ENCODE assay signal across 6 cellular contexts in the genomic region with DNA sequence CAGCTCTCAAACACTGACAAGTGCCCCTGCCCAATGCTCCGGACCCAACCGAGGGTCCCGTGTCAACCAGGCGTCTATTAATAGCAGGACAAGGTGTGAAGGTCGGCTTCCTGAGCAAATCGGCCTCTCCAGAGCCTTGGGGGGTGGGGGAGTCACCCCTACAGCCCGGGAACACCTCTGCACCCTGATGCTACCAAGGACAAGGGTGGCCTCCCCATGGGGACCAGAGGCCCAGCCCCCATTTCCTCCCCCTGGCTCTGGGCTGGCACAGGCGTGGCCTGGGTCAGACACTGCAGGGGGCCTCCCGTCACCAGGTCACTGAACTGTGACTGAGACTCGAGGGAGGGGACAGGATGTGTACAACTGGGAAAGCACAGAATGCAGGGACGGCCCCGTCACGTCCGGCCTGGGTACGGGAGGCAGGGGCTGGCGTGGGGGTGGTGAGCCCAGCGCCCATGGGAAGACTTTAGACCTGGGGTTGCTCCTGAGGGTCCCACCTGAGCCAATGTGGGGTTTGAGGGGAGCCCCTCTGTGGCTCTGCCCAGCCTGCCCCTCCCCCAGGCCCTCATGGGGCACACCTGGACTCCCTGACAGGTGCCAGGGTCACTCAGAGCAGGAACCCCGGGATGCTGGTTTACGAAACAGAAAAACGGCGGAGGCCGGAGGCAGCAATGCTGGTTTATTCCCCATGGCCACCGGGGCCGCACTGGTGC. TPM values are rescaled to one million over a fixed set of nuclear protein-coding genes. Genes with fewer than 3 reads are reported as not detected.
A peak's percentile ranks its signal among the peaks of the same experiment; 100 is the strongest.
DNase-seq lines count a peak whose midpoint lies in the region; ATAC-seq and TF ChIP-seq lines count a peak whose summit lies in the region.

No MANE protein-coding gene starts in this region.

- peaks cover 3% of the 10 kb centered on the region for H3K36me3 Mint-ChIP-seq in activated T-cell treated with anti-CD3 and anti-CD28 coated beads, Interleukin-2, amount 50 U/mL, for 4 hours (ENCODE audit: insufficient read depth)

- peak overlapping the region; percentile 5 for H3K27ac ChIP-seq in substantia nigra (ENCODE audit: low read depth, low read length, poor library complexity, severe bottlenecking)

- peak; percentile 45 for DNase-seq in activated T-cell treated with anti-CD3 and anti-CD28 coated beads, Interleukin-2, amount 50 U/mL, for 4 hours
- peak; percentile 94 for DNase-seq in kidney tubule cell (ENCODE audit: low spot score)
- no peak for DNase-seq in substantia nigra (lab: John Stamatoyannopoulos, UW)
- DNase-seq in medulla oblongata (ENCODE audit: extremely low spot score): no peak

- H3K9me3 Mint-ChIP-seq in activated T-cell treated with anti-CD3 and anti-CD28 coated beads, Interleukin-2, amount 50 U/mL, for 4 hours: no peaks in the 10 kb centered on the region

- peaks cover 19% of the 10 kb centered on the region for H3K4me1 Mint-ChIP-seq in activated T-cell treated with anti-CD3 and anti-CD28 coated beads, Interleukin-2, amount 50 U/mL, for 4 hours (ENCODE audit: low read depth)

- H3K4me3 Mint-ChIP-seq in activated T-cell treated with anti-CD3 and anti-CD28 coated beads, Interleukin-2, amount 50 U/mL, for 4 hours: peak overlapping the region; percentile 90

- peak; percentile 83 for TF ChIP-seq POLR2A in GM18951 (IDR thresholded peaks at IDR 0.05; ENCODE audit: extremely low read depth, insufficient read depth, insufficient read length)

- in situ Hi-C loops in GM18951 (cut with MboI; ENCODE audit: low sequenced_read_pairs, unreplicated experiment): no loop called here

- ATAC-seq in HG03521 (IDR thresholded peaks at IDR 0.05; ENCODE audit: unreplicated experiment): peak; percentile 66
- peak; percentile 77 to 80 for ATAC-seq in activated T-cell treated with anti-CD3 and anti-CD28 coated beads, Interleukin-2, amount 50 U/mL, for 4 hours

- H3K27me3 Mint-ChIP-seq in activated T-cell treated with anti-CD3 and anti-CD28 coated beads, Interleukin-2, amount 50 U/mL, for 4 hours (ENCODE audit: low read depth): no peaks in the 10 kb centered on the region

RNA-seq across cellular contexts. Expression of a gene that starts 0.6 kb away (rescaled TPM):
- total RNA-seq in activated T-cell treated with anti-CD3 and anti-CD28 coated beads, Interleukin-2, amount 50 U/mL, for 4 hours: 100 to 1,000 TPM; 110 to 147 (median 117) TPM

RNA-seq across cellular contexts. Expression of a gene that starts 11.5 kb away (rescaled TPM):
- total RNA-seq in activated T-cell treated with anti-CD3 and anti-CD28 coated beads, Interleukin-2, amount 50 U/mL, for 4 hours: 10 to 100 TPM; 39.0 to 49.2 (median 44.4) TPM

RNA-seq across cellular contexts. Expression of a gene that starts 13.1 kb away (rescaled TPM):
- not detected for total RNA-seq in activated T-cell treated with anti-CD3 and anti-CD28 coated beads, Interleukin-2, amount 50 U/mL, for 4 hours

RNA-seq across cellular contexts. Expression of a gene that starts 34.9 kb away (rescaled TPM):
- 1 to 10 TPM in 2 of 3 donors, under 1 TPM in 1; 0.90 to 1.3 (median 1.2) TPM for total RNA-seq in activated T-cell treated with anti-CD3 and anti-CD28 coated beads, Interleukin-2, amount 50 U/mL, for 4 hours

RNA-seq across cellular contexts. Expression of a gene that starts 54.8 kb away (rescaled TPM):
- total RNA-seq in activated T-cell treated with anti-CD3 and anti-CD28 coated beads, Interleukin-2, amount 50 U/mL, for 4 hours: 10 to 100 TPM; 28.0 to 45.7 (median 30.6) TPM

Comparison
In these comparisons a context has a peak if more than half of its experiments do, and no peak if none do; other contexts are left out.
1. DNase-seq: peak in activated T-cell treated with anti-CD3 and anti-CD28 coated beads, Interleukin-2, amount 50 U/mL, for 4 hours (single experiment) and kidney tubule cell (single experiment); none in substantia nigra (0 of 49) and medulla oblongata (single experiment).